Comparison of ENCODE assay signal across 8 cellular contexts in the genomic region with DNA sequence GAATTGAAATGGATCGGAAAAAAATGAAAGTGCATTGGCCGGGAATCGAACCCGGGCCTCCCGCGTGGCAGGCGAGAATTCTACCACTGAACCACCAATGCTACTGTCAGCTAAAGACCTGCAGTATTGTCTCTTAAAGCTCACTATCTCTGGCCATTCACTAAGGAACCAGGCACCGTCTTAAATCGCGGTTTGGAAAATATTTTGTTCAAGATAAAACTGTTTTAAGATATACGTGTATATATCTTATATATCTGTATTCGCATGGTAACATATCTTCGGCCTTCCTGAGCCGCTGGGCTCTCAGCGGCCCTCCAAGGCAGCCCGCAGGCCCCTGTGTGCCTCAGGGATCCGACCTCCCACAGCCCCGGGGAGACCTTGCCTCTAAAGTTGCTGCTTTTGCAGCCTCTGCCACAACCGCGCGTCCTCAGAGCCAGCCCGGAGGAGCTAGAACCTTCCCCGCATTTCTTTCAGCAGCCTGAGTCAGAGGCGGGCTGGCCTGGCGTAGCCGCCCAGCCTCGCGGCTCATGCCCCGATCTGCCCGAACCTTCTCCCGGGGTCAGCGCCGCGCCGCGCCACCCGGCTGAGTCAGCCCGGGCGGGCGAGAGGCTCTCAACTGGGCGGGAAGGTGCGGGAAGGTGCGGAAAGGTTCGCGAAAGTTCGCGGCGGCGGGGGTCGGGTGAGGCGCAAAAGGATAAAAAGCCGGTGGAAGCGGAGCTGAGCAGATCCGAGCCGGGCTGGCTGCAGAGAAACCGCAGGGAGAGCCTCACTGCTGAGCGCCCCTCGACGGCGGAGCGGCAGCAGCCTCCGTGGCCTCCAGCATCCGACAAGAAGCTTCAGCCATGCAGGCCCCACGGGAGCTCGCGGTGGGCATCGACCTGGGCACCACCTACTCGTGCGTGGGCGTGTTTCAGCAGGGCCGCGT. TPM values are rescaled to one million over a fixed set of nuclear protein-coding genes. Genes with fewer than 3 reads are reported as not detected.
DNase-seq lines count a peak whose midpoint lies in the region; ATAC-seq and FAIRE-seq lines count a peak whose summit lies in the region.
"Not testable (repeated sequence)": the region's sequence is repeated elsewhere in the genome, so short reads cannot be mapped to it uniquely, and the experiment has no call there.

A gene (plus strand): TSS at position 724 of the 925 bp plus-strand sequence. CDS start 119 bp downstream, at position 843.

- H3K36me3 ChIP-seq in ACC112 (ENCODE audit: insufficient read depth, low read length); small intestine (ENCODE audit: control insufficient read depth in 2 of 2, insufficient read depth in 2 of 2, low read length in 2 of 2): not testable (repeated sequence)

- DNase-seq in NCI-H526 (lab: John Stamatoyannopoulos, UW), result peak; percentile 77 to 85
- DNase-seq in activated CD4-positive, alpha-beta T cell treated with anti-CD3 and anti-CD28 coated beads for 48 hours, result peak; percentile 87
- peak; percentile 23 to 51 for DNase-seq in cerebellar nuclear complex (lab: John Stamatoyannopoulos, UW)
- peak; percentile 75 for DNase-seq in iris pigment epithelial cell (ENCODE audit: low read depth)
- peak; percentile 75 for DNase-seq in small intestine

- H3K9me3 ChIP-seq in small intestine (ENCODE audit: control insufficient read depth, low read depth), result not testable (repeated sequence)

- not testable (repeated sequence) for H3K79me2 ChIP-seq in ACC112 (ENCODE audit: control insufficient read depth, insufficient read depth, low read length, unreplicated experiment)

- 0 to 1% (median 0%) methylated on average over 55 to 63 of the region's 72 CpGs for WGBS in small intestine, 3 donors

- H3K4me3 ChIP-seq in ACC112 (ENCODE audit: low read depth, low read length) (peak within 1 kb of the TSS; percentile 79), small intestine (ENCODE audit: low read depth in 1 of 2, low read length in 2 of 2) (peak within 1 kb of the TSS; percentile 52 to 69)

- H3K27ac ChIP-seq in ACC112 (ENCODE audit: low read depth, low read length) (peak within 1 kb of the TSS; percentile 67), small intestine (ENCODE audit: low read depth in 1 of 2, low read length in 1 of 2) (peak within 1 kb of the TSS; percentile 41 to 43)

- peak; percentile 53 for ATAC-seq in GM18873 (IDR thresholded peaks at IDR 0.05; ENCODE audit: low FRiP score, unreplicated experiment)
- ATAC-seq in HG03439 (IDR thresholded peaks at IDR 0.05; ENCODE audit: unreplicated experiment), result peak; percentile 60

- H3K27me3 ChIP-seq in ACC112 (ENCODE audit: insufficient read depth, low read length); small intestine (ENCODE audit: control insufficient read depth in 2 of 2, insufficient read depth in 2 of 2, low read length in 2 of 2): not testable (repeated sequence)

- peak within 1 kb of the TSS; percentile 63 for H2AFZ ChIP-seq in ACC112 (ENCODE audit: low read length, unreplicated experiment)

- FAIRE-seq in small intestine (lab: Jason Lieb, UNC), result not testable (repeated sequence)

- not testable (repeated sequence) for H3K4me1 ChIP-seq in ACC112 (ENCODE audit: control insufficient read depth, insufficient read depth, low read length, unreplicated experiment); small intestine (ENCODE audit: control insufficient read depth in 2 of 2, insufficient read depth in 1 of 2, low read depth in 1 of 2, low read length in 1 of 2)

RNA-seq across cellular contexts. Expression of the gene that starts here (rescaled TPM):
- polyA plus RNA-seq in small intestine, result 1 to 10 TPM in 2 of 3 donors, under 1 TPM in 1; 0.22 to 1.6 (median 1.1) TPM

Comparison
In these comparisons a context has a peak if more than half of its experiments do, and no peak if none do; other contexts are left out.
1. Peak in every context shown above with its lines: DNase-seq, ATAC-seq, H3K4me3 ChIP-seq and H3K27ac ChIP-seq.
2. DNase-seq: peak in every context shown above with its lines; median percentile 87 in activated CD4-positive, alpha-beta T cell treated with anti-CD3 and anti-CD28 coated beads for 48 hours; 81 in NCI-H526; 75 in iris pigment epithelial cell; 75 in small intestine; 37 in cerebellar nuclear complex.